17 cellular contexts compared by ENCODE assay signal in genomic region chrX:21963736-21964135, GRCh38. TPM values are rescaled to one million over a fixed set of nuclear protein-coding genes. Genes with fewer than 3 reads are reported as not detected.
DNase-seq lines count a peak whose midpoint lies in the region; ATAC-seq and TF ChIP-seq lines count a peak whose summit lies in the region.
"Had no signal": no experiment of that assay in that cellular context is flagged by ENCODE, and none has a peak within 500 bp of the region (broad histone marks: within the 10 kb centered on the region; RNA-seq: fewer than 3 reads in every experiment).

No MANE protein-coding gene starts in this region.

- H3K36me3 ChIP-seq in GM23248 (ENCODE audit: low read depth) (no peaks in the 10 kb centered on the region), gastrocnemius medialis (no peaks in the 10 kb centered on the region), Peyer's patch (no peaks in the 10 kb centered on the region)

- ATAC-seq in left cardiac atrium (peak; percentile 55 to 62), gastrocnemius medialis (peak; percentile 58 to 60), GM19324 (IDR thresholded peaks at IDR 0.05; ENCODE audit: low FRiP score, unreplicated experiment) (no peak)
- ATAC-seq: activated T-cell treated with anti-CD3 and anti-CD28 coated beads, Interleukin-2, amount 50 U/mL, for 72 hours; K562; Panc1 had no signal

- H3K27me3 ChIP-seq in GM23248 (replicated peaks; ENCODE audit: insufficient read depth) (no peaks in the 10 kb centered on the region), gastrocnemius medialis (no peaks in the 10 kb centered on the region), Peyer's patch (no peaks in the 10 kb centered on the region)

- in situ Hi-C loops in GM23248 (cut with MboI) (loop anchor here (25.0 kb wide), 1 partner anchor 1451 kb away; no protein-coding TSS in a partner anchor), gastrocnemius medialis (cut with MboI; ENCODE audit: low sequenced_read_pairs in 4 of 4) (no loop called here)

- no peak overlapping the region for H2AFZ ChIP-seq in GM23248

- DNase-seq in GM23248: peak; percentile 69
- DNase-seq in amniotic epithelial cell (ENCODE audit: low read depth): peak; percentile 58
- DNase-seq in left cardiac atrium: no peak
- peak in 1 of 2 donors; percentile 13 for DNase-seq in gastrocnemius medialis
- no peak for DNase-seq in NCI-H446 (lab: John Stamatoyannopoulos, UW)
- DNase-seq in putamen (ENCODE audit: low spot score): no peak
- no peak for DNase-seq in Peyer's patch
- DNase-seq: activated T-cell treated with anti-CD3 and anti-CD28 coated beads, Interleukin-2, amount 50 U/mL, for 72 hours; amniotic stem cell; CD4-positive, CD25-positive, alpha-beta regulatory T cell; dermis blood vessel endothelial cell; foreskin melanocyte; stimulated activated CD8-positive, alpha-beta memory T cell treated with anti-CD3 and anti-CD28 coated beads, Interleukin-4, amount 100 ng/mL, for 48 hours; T-helper 2 cell had no signal

- H3K9me2 ChIP-seq in GM23248 (ENCODE audit: insufficient read depth): no peaks in the 10 kb centered on the region

- peak overlapping the region; percentile 33 for H3K9ac ChIP-seq in GM23248

- 0 out of 2 replicates have a peak, but pooled peaks cover 6% of the 10 kb centered on the region for H3F3A ChIP-seq in GM23248 (ENCODE audit: insufficient read depth)

- peak overlapping the region; percentile 51 for H3K4me2 ChIP-seq in GM23248 (ENCODE audit: unreplicated experiment)

- WGBS in GM23248 (ENCODE audit: low coverage in 1 of 2, low lambda C conversion rate in 2 of 2, missing lambda C conversion rate in 2 of 2), 2 experiments: 7% methylated on average over 3 of the region's 3 CpGs; no CpG with 5 or more reads in 1 of the 2 experiments

- H3K4me3 ChIP-seq in GM23248 (peak overlapping the region; percentile 20; the same call in 1 of the 2 replicates), gastrocnemius medialis (no peak overlapping the region), Peyer's patch (no peak overlapping the region)
- H3K4me3 ChIP-seq: K562 had no signal

- peak overlapping the region; percentile 58 for H3K27ac ChIP-seq in GM23248
- H3K27ac ChIP-seq in gastrocnemius medialis: peak overlapping the region in 3 of 4 donors; percentile 14 to 54 (median 33)
- H3K27ac ChIP-seq in Peyer's patch: no peak overlapping the region

- TF ChIP-seq CTCF in gastrocnemius medialis (IDR thresholded peaks at IDR 0.05 in 4 of 5, conservative IDR thresholded peaks at IDR 0.05 in 1 of 5): no peak
- TF ChIP-seq CTCF in Peyer's patch (IDR thresholded peaks at IDR 0.05): no peak

- intact Hi-C loops in left cardiac atrium (cut with DNase I) (no loop called here), gastrocnemius medialis (cut with DNase I; ENCODE audit: low total_unique reads) (no loop called here)

- no peaks in the 10 kb centered on the region; the same call in 1 of the 2 replicates for H4K20me1 ChIP-seq in GM23248 (ENCODE audit: insufficient read depth)

- H3K4me1 ChIP-seq in GM23248 (ENCODE audit: insufficient read depth) (peaks cover 36% of the 10 kb centered on the region), gastrocnemius medialis (peaks cover 0 to 16% of the 10 kb centered on the region in 2 donors), Peyer's patch (no peaks in the 10 kb centered on the region)

- H3K79me2 ChIP-seq in GM23248 (ENCODE audit: insufficient read depth): peaks cover 99% of the 10 kb centered on the region

- H3K9me3 ChIP-seq in GM23248 (ENCODE audit: low read depth) (no peaks in the 10 kb centered on the region), gastrocnemius medialis (no peaks in the 10 kb centered on the region), Peyer's patch (no peaks in the 10 kb centered on the region)

- no peak for TF ChIP-seq POLR2A in gastrocnemius medialis (IDR thresholded peaks at IDR 0.05)
- no peak for TF ChIP-seq POLR2A in Peyer's patch (IDR thresholded peaks at IDR 0.05)

RNA-seq across cellular contexts. Expression of gene SMS, which starts 23.2 kb away (rescaled TPM):
- total RNA-seq in GM23248 (2014; rRNA removed; shearing (Covaris generic)): 159 and 162 TPM in 2 replicates
- polyA plus RNA-seq in GM23248 (2016; fragmentation: Nextera tagmentation; extraction: Ambion mirVana): 156 and 166 TPM in 2 replicates
- 10 to 100 TPM; 49.0 to 64.7 TPM for total RNA-seq in left cardiac atrium
- total RNA-seq in gastrocnemius medialis: 10 to 100 TPM in 3 of 4 donors, 1 to 10 TPM in 1; 9.3 to 32.0 (median 20.0) TPM
- total RNA-seq in Peyer's patch: 10 to 100 TPM; 28.2 to 38.0 (median 30.1) TPM

Comparison
In these comparisons a context has a peak if more than half of its experiments do, and no peak if none do; other contexts are left out.
1. DNase-seq: peak in GM23248 (single experiment) and amniotic epithelial cell (single experiment); none in left cardiac atrium (single experiment), NCI-H446 (0 of 2), putamen (single experiment) and Peyer's patch (0 of 3).
2. H3K27ac ChIP-seq: peak in GM23248 (single experiment) and gastrocnemius medialis (3 of 4); none in Peyer's patch (0 of 4).